2 cellular contexts compared by ENCODE assay signal in genomic region chr2:120904825-120905224, GRCh38.
TF ChIP-seq lines count a peak whose summit lies in the region.

No MANE protein-coding gene starts in this region.

TF ChIP-seq in A549, 52 proteins besides CTCF, POLR2A, EP300 and RAD21:
- no peak for TF ChIP-seq KDM5A (IDR thresholded peaks at IDR 0.05)

TF ChIP-seq in SK-N-SH, 30 proteins besides CTCF, POLR2A, EP300 and RAD21:
- TF ChIP-seq FOXJ3 (CRISPR knock-in tag; IDR thresholded peaks at IDR 0.05) = peak; percentile 71; the same call in 1 of the 2 replicates
- TF ChIP-seq ZBTB33 (IDR thresholded peaks at IDR 0.05; ENCODE audit: borderline replicate concordance, low read depth) = no peak
- peak; percentile 56; the same call in 1 of the 2 replicates for TF ChIP-seq GATA2 (CRISPR knock-in tag; IDR thresholded peaks at IDR 0.05)
TF ChIP-seq in SK-N-SH: peak in this region for 2.
